In the genomic region with DNA sequence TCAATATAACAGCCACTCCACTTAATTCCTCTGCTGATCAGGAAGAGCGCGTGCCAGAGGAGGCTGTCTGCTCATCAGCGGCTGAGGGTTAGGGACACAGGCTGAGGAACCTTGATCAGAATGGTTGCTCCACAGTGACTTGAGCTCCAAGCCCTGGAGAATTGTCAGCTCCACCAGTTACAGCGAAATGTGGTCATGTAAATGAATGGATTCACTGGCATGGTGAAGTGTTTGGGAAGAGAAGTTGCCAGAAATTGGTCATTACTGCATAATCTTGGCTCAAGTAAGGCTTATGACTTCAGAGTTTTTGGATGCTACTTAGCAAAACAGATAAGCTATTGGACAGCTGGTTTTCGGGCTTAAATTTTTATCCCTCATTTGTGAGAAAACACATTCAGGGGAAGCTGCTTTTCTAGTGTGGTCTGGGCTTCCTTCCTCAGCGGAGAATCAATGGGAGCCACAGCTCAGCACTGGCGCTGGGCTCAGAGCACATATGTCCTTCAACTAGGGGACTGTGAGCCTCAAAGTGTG, we compare ENCODE assay signal across 11 cellular contexts.
DNase-seq lines count a peak whose midpoint lies in the region; ATAC-seq and TF ChIP-seq lines count a peak whose summit lies in the region.
"Had no signal": no experiment of that assay in that cellular context is flagged by ENCODE, and none has a peak within 500 bp of the region (broad histone marks: within the 10 kb centered on the region; RNA-seq: fewer than 3 reads in every experiment).

No MANE protein-coding gene starts in this region.

- peak; percentile 56 to 73 for ATAC-seq in right cardiac atrium
- no peak for ATAC-seq in stimulated activated naive B cell treated with anti-CD40 and anti-IgM and Interleukin-4, amounts not matched to agents 10 μg/mL and 1 μg/mL and 100 μg/mL, for 72 hours (replicated peaks)
- ATAC-seq: HCT116 had no signal

- no peaks in the 10 kb centered on the region for H3K27me3 ChIP-seq in right cardiac atrium (ENCODE audit: control insufficient read depth, insufficient read depth)

- H3K36me3 Mint-ChIP-seq in stimulated activated naive B cell treated with anti-CD40 and anti-IgM and Interleukin-4, amounts not matched to agents 10 μg/mL and 1 μg/mL and 100 μg/mL, for 72 hours: peaks cover 66 to 81% of the 10 kb centered on the region in 2 donors

- no peaks in the 10 kb centered on the region for H3K27me3 Mint-ChIP-seq in stimulated activated naive B cell treated with anti-CD40 and anti-IgM and Interleukin-4, amounts not matched to agents 10 μg/mL and 1 μg/mL and 100 μg/mL, for 72 hours
- H3K27me3 Mint-ChIP-seq: activated naive CD4-positive, alpha-beta T cell treated with anti-CD3 and anti-CD28 coated beads, Interleukin-2, amount 50 U/mL, for 24 hours had no signal

- peaks cover 24% of the 10 kb centered on the region for H3K4me1 ChIP-seq in right cardiac atrium (ENCODE audit: control insufficient read depth, insufficient read depth, low read length)

- H3K4me3 ChIP-seq in astrocyte of the cerebellum (ENCODE audit: low read depth, low read length) (no peak overlapping the region), right cardiac atrium (ENCODE audit: low read length) (no peak overlapping the region)

- H3K4me1 Mint-ChIP-seq in stimulated activated naive B cell treated with anti-CD40 and anti-IgM and Interleukin-4, amounts not matched to agents 10 μg/mL and 1 μg/mL and 100 μg/mL, for 72 hours: peaks cover 41 to 43% of the 10 kb centered on the region in 2 donors

- WGBS in right cardiac atrium: 39% methylated on average over 7 of the region's 7 CpGs

- intact Hi-C loops in right cardiac atrium (cut with DNase I): no loop called here

- in situ Hi-C loops in astrocyte of the cerebellum (cut with HindIII; ENCODE audit: low sequenced_read_pairs): no loop called here

- peak overlapping the region; percentile 81 for H3K27ac Mint-ChIP-seq in stimulated activated naive B cell treated with anti-CD40 and anti-IgM and Interleukin-4, amounts not matched to agents 10 μg/mL and 1 μg/mL and 100 μg/mL, for 72 hours
- H3K27ac Mint-ChIP-seq: activated naive CD4-positive, alpha-beta T cell treated with anti-CD3 and anti-CD28 coated beads, Interleukin-2, amount 50 U/mL, for 24 hours had no signal

- no peaks in the 10 kb centered on the region for H3K9me3 ChIP-seq in right cardiac atrium (ENCODE audit: control insufficient read depth, low read length)

- peak overlapping the region; percentile 96 for H3K27ac ChIP-seq in right cardiac atrium (ENCODE audit: low read length)

- no peak for TF ChIP-seq CTCF in astrocyte of the cerebellum (IDR thresholded peaks at IDR 0.05; ENCODE audit: low read depth, low read length, missing control alignments)

- DNase-seq in GM03348 (ENCODE audit: low spot score) (peak; percentile 89), astrocyte of the cerebellum (ENCODE audit: low read depth) (peak; percentile 95), right cardiac atrium (peak; percentile 66 to 71 (median 68)), islet precursor cell (no peak), NCI-H1092 treated with DMSO at 0.1 percent for 48 hours (lab: John Stamatoyannopoulos, UW) (no peak), T1000 (lab: John Stamatoyannopoulos, UW) (no peak)
- DNase-seq in stimulated activated naive B cell treated with anti-CD40 and anti-IgM and Interleukin-4, amounts not matched to agents 10 μg/mL and 1 μg/mL and 100 μg/mL, for 72 hours: no peak
- DNase-seq in activated CD4-positive, alpha-beta T cell treated with anti-CD3 and anti-CD28 coated beads, Interleukin-2, amount 50 U/mL, for 4 hours: no peak
- DNase-seq: NCI-H526 had no signal

- no peak overlapping the region for H3K4me3 Mint-ChIP-seq in stimulated activated naive B cell treated with anti-CD40 and anti-IgM and Interleukin-4, amounts not matched to agents 10 μg/mL and 1 μg/mL and 100 μg/mL, for 72 hours
- H3K4me3 Mint-ChIP-seq: activated naive CD4-positive, alpha-beta T cell treated with anti-CD3 and anti-CD28 coated beads, Interleukin-2, amount 50 U/mL, for 24 hours had no signal

- no peaks in the 10 kb centered on the region for H3K9me3 Mint-ChIP-seq in stimulated activated naive B cell treated with anti-CD40 and anti-IgM and Interleukin-4, amounts not matched to agents 10 μg/mL and 1 μg/mL and 100 μg/mL, for 72 hours
- H3K9me3 Mint-ChIP-seq: activated naive CD4-positive, alpha-beta T cell treated with anti-CD3 and anti-CD28 coated beads, Interleukin-2, amount 50 U/mL, for 24 hours had no signal

Comparison
In these comparisons a context has a peak if more than half of its experiments do, and no peak if none do; other contexts are left out.
1. DNase-seq: peak in GM03348 (single experiment), astrocyte of the cerebellum (single experiment) and right cardiac atrium (3 of 3); none in stimulated activated naive B cell treated with anti-CD40 and anti-IgM and Interleukin-4, amounts not matched to agents 10 μg/mL and 1 μg/mL and 100 μg/mL, for 72 hours (single experiment), islet precursor cell (single experiment), activated CD4-positive, alpha-beta T cell treated with anti-CD3 and anti-CD28 coated beads, Interleukin-2, amount 50 U/mL, for 4 hours (0 of 2), NCI-H1092 treated with DMSO at 0.1 percent for 48 hours (single experiment) and T1000 (single experiment).
2. ATAC-seq: peak in right cardiac atrium (2 of 2); none in stimulated activated naive B cell treated with anti-CD40 and anti-IgM and Interleukin-4, amounts not matched to agents 10 μg/mL and 1 μg/mL and 100 μg/mL, for 72 hours (0 of 2).